In genomic region chr3:195906865-195907729, GRCh38 we compare ENCODE assay signal across 7 cellular contexts. TPM values are rescaled to one million over a fixed set of nuclear protein-coding genes. Genes with fewer than 3 reads are reported as not detected.
A peak's percentile ranks its signal among the peaks of the same experiment; 100 is the strongest.
DNase-seq lines count a peak whose midpoint lies in the region; ATAC-seq, FAIRE-seq and TF ChIP-seq lines count a peak whose summit lies in the region.

No MANE protein-coding gene starts in this region.

- H3K4me2 ChIP-seq in astrocyte (ENCODE audit: low read length) = peak overlapping the region; percentile 85

- TF ChIP-seq CTCF in astrocyte (IDR thresholded peaks at IDR 0.05; ENCODE audit: insufficient read depth, low read depth, low read length) = no peak
- TF ChIP-seq CTCF in lung (IDR thresholded peaks at IDR 0.05; ENCODE audit: control extremely low read depth, extremely low read depth) = no peak

- H3K9me3 ChIP-seq in astrocyte (ENCODE audit: insufficient read depth, low read depth, low read length) (no peaks in the 10 kb centered on the region), lung (ENCODE audit: control insufficient read depth in 2 of 2, insufficient read depth in 1 of 2, low read length in 1 of 2) (no peaks in the 10 kb centered on the region)

- CTCF ChIA-PET in T-cell (lab: Charles Lee) = interaction anchor here (0.6 to 5.0 kb wide), 6 partner anchors 9 to 56 kb away, joined by 3 to 42 read pairs (median 5); no protein-coding TSS in a partner anchor

- H3K27ac ChIP-seq in astrocyte (ENCODE audit: low read depth, low read length) (no peak overlapping the region), lung (ENCODE audit: low read depth in 1 of 2, low read length in 1 of 2) (peak overlapping the region; percentile 42 to 89)

- peaks cover 25% of the 10 kb centered on the region for H3K79me2 ChIP-seq in astrocyte (ENCODE audit: insufficient read depth, low read length)

- H3K36me3 Mint-ChIP-seq in T-cell (peaks cover 6% of the 10 kb centered on the region), astrocyte (ENCODE audit: low read depth, unreplicated experiment) (no peaks in the 10 kb centered on the region)

- no peak for FAIRE-seq in astrocyte (lab: Jason Lieb, UNC)

- no peak overlapping the region for H2AFZ ChIP-seq in astrocyte (ENCODE audit: low read depth, low read length)

- peak overlapping the region; percentile 100 for H3K27ac Mint-ChIP-seq in T-cell
- H3K27ac Mint-ChIP-seq in astrocyte (ENCODE audit: unreplicated experiment) = no peak overlapping the region

- peaks cover 23% of the 10 kb centered on the region for H4K20me1 ChIP-seq in astrocyte (ENCODE audit: insufficient read depth, low read length)

- DNase-seq in T-cell = peak; percentile 37 to 84 (median 75)
- DNase-seq in astrocyte (ENCODE audit: low read depth) = no peak
- peak; percentile 59 for DNase-seq in lung (ENCODE audit: low spot score)
- peak; percentile 55 to 56 for DNase-seq in stimulated activated CD8-positive, alpha-beta memory T cell treated with anti-CD3 and anti-CD28 coated beads, Interleukin-2, amount 100 ng/mL, for 48 hours (ENCODE audit: low read depth in 2 of 2)
- no peak for DNase-seq in HPDE6-E6E7 (ENCODE audit: extremely low spot score)

- H3K36me3 ChIP-seq in astrocyte (ENCODE audit: insufficient read depth, low read length) (no peaks in the 10 kb centered on the region), lung (ENCODE audit: control insufficient read depth in 2 of 2, insufficient read depth in 2 of 2, low read length in 2 of 2) (no peaks in the 10 kb centered on the region)

- H3K4me3 ChIP-seq in astrocyte (ENCODE audit: insufficient read depth, low read depth, low read length) (no peak overlapping the region), lung (no peak overlapping the region)

- POLR2A ChIA-PET in T-cell (lab: Charles Lee) = interaction anchor here (0.5 to 1.1 kb wide), 5 partner anchors 11 to 960 kb away, joined by 3 to 5 read pairs (median 4); no protein-coding TSS in a partner anchor

- H3K4me1 ChIP-seq in astrocyte (ENCODE audit: insufficient read depth, low read length) = peaks cover 22% of the 10 kb centered on the region
- H3K4me1 ChIP-seq in lung (ENCODE audit: control insufficient read depth in 2 of 2, insufficient read depth in 2 of 2, low read length in 2 of 2) = peaks cover 0 to 28% of the 10 kb centered on the region in 2 donors

- H3K4me3 Mint-ChIP-seq in T-cell (peak overlapping the region; percentile 94 to 99 (median 96)), astrocyte (ENCODE audit: unreplicated experiment) (peak overlapping the region; percentile 86)

- no peaks in the 10 kb centered on the region for H3K27me3 ChIP-seq in astrocyte (ENCODE audit: insufficient read depth, low read length)
- H3K27me3 ChIP-seq in lung (ENCODE audit: control insufficient read depth, insufficient read depth) = no peaks in the 10 kb centered on the region

- WGBS in lung, 2 donors = 12 to 14% methylated on average over 22 to 23 of the region's 23 CpGs

- H3K4me1 Mint-ChIP-seq in T-cell (peaks cover 52 to 59% (median 54%) of the 10 kb centered on the region in 3 donors), astrocyte (ENCODE audit: low read depth, unreplicated experiment) (peaks cover 17% of the 10 kb centered on the region)

- ATAC-seq in GM18511 (IDR thresholded peaks at IDR 0.05; ENCODE audit: unreplicated experiment) (peak; percentile 33), HG03342 (IDR thresholded peaks at IDR 0.05; ENCODE audit: unreplicated experiment) (peak; percentile 28), T-cell (replicated peaks in 1 of 4) (peak; percentile 32 to 72 (median 37)), lung (ENCODE audit: insufficient read depth, low FRiP score) (no peak)

- H3K27me3 Mint-ChIP-seq in T-cell = no peaks in the 10 kb centered on the region
- H3K27me3 Mint-ChIP-seq in astrocyte (ENCODE audit: low read depth, unreplicated experiment) = no peaks in the 10 kb centered on the region

- H3K9me3 Mint-ChIP-seq in T-cell (no peaks in the 10 kb centered on the region), astrocyte (ENCODE audit: unreplicated experiment) (no peaks in the 10 kb centered on the region)

- no peak overlapping the region for H3K9ac ChIP-seq in astrocyte (ENCODE audit: low read length)

RNA-seq across cellular contexts. Expression of gene TNK2, which starts 1.3 kb away (rescaled TPM):
- 100 to 1,000 TPM; 159 to 198 (median 181) TPM for total RNA-seq in T-cell
- total RNA-seq in astrocyte = 37.1 and 39.1 TPM in 2 replicates
- total RNA-seq in lung = 10 to 100 TPM; 15.0 to 63.5 TPM
- polyA plus RNA-seq in lung = 10 to 100 TPM; 23.3 to 47.9 TPM

Comparison
In these comparisons a context has a peak if more than half of its experiments do, and no peak if none do; other contexts are left out.
1. DNase-seq: peak in T-cell (34 of 34), lung (single experiment) and stimulated activated CD8-positive, alpha-beta memory T cell treated with anti-CD3 and anti-CD28 coated beads, Interleukin-2, amount 100 ng/mL, for 48 hours (2 of 2); none in astrocyte (single experiment) and HPDE6-E6E7 (single experiment).